ENCODE assay signal across 26 cellular contexts in genomic region chr6:124800222-124800621, GRCh38.
"Had no signal": no experiment of that assay in that cellular context is flagged by ENCODE, and none has a peak within 500 bp of the region (broad histone marks: within the 10 kb centered on the region; RNA-seq: fewer than 3 reads in every experiment).

No MANE protein-coding gene starts in this region.

- H3K4me3 Mint-ChIP-seq: activated T-cell treated with anti-CD3 and anti-CD28 coated beads, Interleukin-2, amount 50 U/mL, for 72 hours; central memory CD8-positive, alpha-beta T cell; dendritic cell treated with granulocyte-macrophage colony-stimulating factor and Interleukin-4, amounts not matched to agents 40 ng/mL and 50 ng/mL, for 4 days; mesothelial cell of epicardium; naive thymus-derived CD4-positive, alpha-beta T cell; neural crest cell; stimulated activated effector memory CD8-positive, alpha-beta T cell treated with anti-CD3 and anti-CD28 coated beads, Interleukin-12 subunit alpha, Interleukin-12 subunit beta, amount 100 ng/mL, for 72 hours; stimulated activated naive CD8-positive, alpha-beta T cell treated with anti-CD3 and anti-CD28 coated beads, Interleukin-15, Interleukin-2, amounts not matched to agents 100 ng/mL and 50 ng/mL, for 24 hours had no signal

- H3K4me1 Mint-ChIP-seq: central memory CD8-positive, alpha-beta T cell; mesothelial cell of epicardium; naive thymus-derived CD4-positive, alpha-beta T cell; stimulated activated effector memory CD8-positive, alpha-beta T cell treated with anti-CD3 and anti-CD28 coated beads, Interleukin-12 subunit alpha, Interleukin-12 subunit beta, amount 100 ng/mL, for 72 hours had no signal

- H3K27me3 ChIP-seq: breast epithelium, uterus had no signal

- H3K27ac ChIP-seq: breast epithelium, skin epidermis, thoracic aorta, uterus had no signal

- H3K4me1 ChIP-seq: breast epithelium, uterus had no signal

- H3K9me3 ChIP-seq: breast epithelium, thoracic aorta, uterus had no signal

- ATAC-seq: activated naive CD4-positive, alpha-beta T cell treated with anti-CD3 and anti-CD28 coated beads, Interleukin-2, amount 50 U/mL, for 72 hours; activated T-cell treated with anti-CD3 and anti-CD28 coated beads, Interleukin-2, amount 50 U/mL, for 72 hours; left ventricle myocardium superior; naive thymus-derived CD4-positive, alpha-beta T cell; sciatic nerve; stimulated activated effector memory CD8-positive, alpha-beta T cell treated with anti-CD3 and anti-CD28 coated beads, Interleukin-12 subunit alpha, Interleukin-12 subunit beta, amount 100 ng/mL, for 72 hours had no signal

- H3K27me3 Mint-ChIP-seq: central memory CD8-positive, alpha-beta T cell; stimulated activated naive CD8-positive, alpha-beta T cell treated with anti-CD3 and anti-CD28 coated beads, Interleukin-15, Interleukin-2, amounts not matched to agents 100 ng/mL and 50 ng/mL, for 24 hours had no signal

- H3K36me3 ChIP-seq: breast epithelium, thoracic aorta, uterus had no signal

- DNase-seq: activated CD4-positive, alpha-beta T cell treated with anti-CD3 and anti-CD28 coated beads for 4 hours; activated CD4-positive, alpha-beta T cell treated with anti-CD3 and anti-CD28 coated beads, Interleukin-2, amount 50 U/mL, for 4 hours; activated naive CD4-positive, alpha-beta T cell; activated T-cell treated with anti-CD3 and anti-CD28 coated beads for 4 hours; activated T-cell treated with anti-CD3 and anti-CD28 coated beads, Interleukin-2, amount 50 U/mL, for 72 hours; effector CD4-positive, alpha-beta T cell; islet precursor cell; left ventricle myocardium superior; naive thymus-derived CD4-positive, alpha-beta T cell; occipital lobe; posterior cingulate gyrus; stimulated activated CD4-positive, alpha-beta T cell treated with anti-CD3 and anti-CD28 coated beads, Interleukin-12 subunit alpha, Interleukin-12 subunit beta, amount 100 ng/mL, for 4 hours; stimulated activated CD4-positive, alpha-beta T cell treated with anti-CD3 and anti-CD28 coated beads, Interleukin-4, amount 100 ng/mL, for 24 hours; trophoblast cell; uterus had no signal

- H3K36me3 Mint-ChIP-seq: activated naive CD4-positive, alpha-beta T cell treated with anti-CD3 and anti-CD28 coated beads, Interleukin-2, amount 50 U/mL, for 72 hours; mesothelial cell of epicardium; naive thymus-derived CD4-positive, alpha-beta T cell; stimulated activated effector memory CD8-positive, alpha-beta T cell treated with anti-CD3 and anti-CD28 coated beads, Interleukin-12 subunit alpha, Interleukin-12 subunit beta, amount 100 ng/mL, for 72 hours had no signal

- H3K27ac Mint-ChIP-seq: activated naive CD4-positive, alpha-beta T cell treated with anti-CD3 and anti-CD28 coated beads, Interleukin-2, amount 50 U/mL, for 72 hours; activated T-cell treated with anti-CD3 and anti-CD28 coated beads, Interleukin-2, amount 50 U/mL, for 72 hours; dendritic cell treated with granulocyte-macrophage colony-stimulating factor and Interleukin-4, amounts not matched to agents 40 ng/mL and 50 ng/mL, for 4 days; mesothelial cell of epicardium; naive thymus-derived CD4-positive, alpha-beta T cell; stimulated activated effector memory CD8-positive, alpha-beta T cell treated with anti-CD3 and anti-CD28 coated beads, Interleukin-12 subunit alpha, Interleukin-12 subunit beta, amount 100 ng/mL, for 72 hours; stimulated activated naive CD8-positive, alpha-beta T cell treated with anti-CD3 and anti-CD28 coated beads, Interleukin-15, Interleukin-2, amounts not matched to agents 100 ng/mL and 50 ng/mL, for 24 hours had no signal

- H3K9me3 Mint-ChIP-seq: activated naive CD4-positive, alpha-beta T cell treated with anti-CD3 and anti-CD28 coated beads, Interleukin-2, amount 50 U/mL, for 72 hours; activated T-cell treated with anti-CD3 and anti-CD28 coated beads, Interleukin-2, amount 50 U/mL, for 72 hours; central memory CD8-positive, alpha-beta T cell; mesothelial cell of epicardium; neural crest cell; stimulated activated naive CD8-positive, alpha-beta T cell treated with anti-CD3 and anti-CD28 coated beads, Interleukin-15, Interleukin-2, amounts not matched to agents 100 ng/mL and 50 ng/mL, for 24 hours had no signal

- H3K4me3 ChIP-seq: breast epithelium, skin epidermis, thoracic aorta, uterus had no signal
